In the genomic region with DNA sequence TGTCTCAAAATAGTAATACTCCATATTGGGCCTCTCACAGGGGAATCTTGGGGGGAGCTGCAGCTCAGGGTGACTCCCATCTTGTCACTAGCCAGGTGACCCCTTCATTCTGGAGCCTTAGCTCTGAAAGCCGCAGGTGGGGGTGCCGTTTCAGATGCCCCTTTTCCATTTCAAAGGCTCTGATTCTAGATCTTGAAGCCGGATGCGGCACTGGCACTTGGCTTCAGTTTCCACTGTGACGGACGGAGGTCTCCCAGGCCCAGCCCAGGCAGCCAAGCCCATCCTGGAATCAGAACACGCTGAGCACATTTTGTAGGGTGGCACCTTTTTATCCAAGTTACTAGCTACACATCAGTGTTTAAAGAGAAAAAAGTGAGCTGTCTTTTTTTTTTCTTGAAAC, we compare ENCODE assay signal across 27 cellular contexts. TPM values are rescaled to one million over a fixed set of nuclear protein-coding genes. Genes with fewer than 3 reads are reported as not detected.
"Had no signal": no experiment of that assay in that cellular context is flagged by ENCODE, and none has a peak within 500 bp of the region (broad histone marks: within the 10 kb centered on the region; RNA-seq: fewer than 3 reads in every experiment).

No MANE protein-coding gene starts in this region.

- H3K36me3 ChIP-seq: esophagus squamous epithelium, gastrocnemius medialis, heart right ventricle, left lung, lower lobe of right lung had no signal

- H3K4me1 ChIP-seq: gastrocnemius medialis, lower lobe of right lung had no signal

- FAIRE-seq: endometrium, islet of Langerhans, keratinocyte had no signal

- H3K27ac ChIP-seq: epithelial cell of prostate, esophagus squamous epithelium, gastrocnemius medialis, heart right ventricle, lower lobe of right lung had no signal

- DNase-seq: cortex of kidney; effector CD8-positive, alpha-beta T cell; effector memory CD8-positive, alpha-beta T cell; endodermal cell; erythroblast; esophagus squamous epithelium; foreskin fibroblast; foreskin melanocyte; gastrocnemius medialis; glutamatergic neuron; head of caudate nucleus; heart right ventricle; hippocampal formation; left cardiac atrium; left lung; left ventricle myocardium superior; lower lobe of right lung; mesenchymal stem cell; midbrain; naive B cell; naive thymus-derived CD8-positive, alpha-beta T cell had no signal

- ATAC-seq: effector memory CD8-positive, alpha-beta T cell; esophagus mucosa; gastrocnemius medialis; heart right ventricle; left cardiac atrium; left lung; left ventricle myocardium superior; lower lobe of right lung; naive thymus-derived CD8-positive, alpha-beta T cell had no signal

- H3K4me3 ChIP-seq: esophagus squamous epithelium, gastrocnemius medialis, heart right ventricle, left lung, lower lobe of right lung had no signal

- H3K9me3 ChIP-seq: esophagus squamous epithelium, gastrocnemius medialis, heart right ventricle, left lung, lower lobe of right lung had no signal

RNA-seq across cellular contexts. Expression of gene BIK, which starts 6.4 kb away (rescaled TPM):
- total RNA-seq: gastrocnemius medialis, left cardiac atrium, left ventricle myocardium superior, myocyte had no signal
